ENCODE assay signal across 13 cellular contexts in the genomic region with DNA sequence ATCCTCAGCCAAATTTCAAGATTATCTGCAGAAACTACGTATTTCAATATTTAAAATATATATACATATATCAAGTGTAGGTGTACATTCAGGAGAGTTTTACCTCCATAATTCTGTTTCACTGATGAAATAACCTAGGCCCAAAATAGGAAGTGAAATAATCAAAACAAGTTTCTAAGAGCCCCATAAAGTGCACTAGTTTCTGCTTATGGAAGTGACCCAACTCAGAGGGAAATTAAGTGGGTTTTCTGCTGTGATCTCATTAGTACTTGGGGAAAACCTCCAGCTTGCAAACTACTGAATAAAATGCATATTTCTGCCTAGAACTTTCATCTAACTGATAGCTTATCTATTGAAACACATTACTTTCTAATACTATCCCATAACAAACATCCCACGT. TPM values are rescaled to one million over a fixed set of nuclear protein-coding genes. Genes with fewer than 3 reads are reported as not detected.
DNase-seq lines count a peak whose midpoint lies in the region; ATAC-seq, FAIRE-seq and TF ChIP-seq lines count a peak whose summit lies in the region.
"Had no signal": no experiment of that assay in that cellular context is flagged by ENCODE, and none has a peak within 500 bp of the region (broad histone marks: within the 10 kb centered on the region; RNA-seq: fewer than 3 reads in every experiment).

No MANE protein-coding gene starts in this region.

- no peak for TF ChIP-seq POLR2A in GM12878 (IDR thresholded peaks at IDR 0.05; ENCODE audit: low read depth, low read length)
- TF ChIP-seq POLR2A in upper lobe of left lung (IDR thresholded peaks at IDR 0.05) = no peak

- ATAC-seq in GM18907 (IDR thresholded peaks at IDR 0.05; ENCODE audit: unreplicated experiment) (peak; percentile 95), GM21717 (IDR thresholded peaks at IDR 0.05; ENCODE audit: unreplicated experiment) (peak; percentile 96), HG03103 (IDR thresholded peaks at IDR 0.05; ENCODE audit: low read depth, unreplicated experiment) (peak; percentile 90), GM12878 (peak; percentile 89), upper lobe of left lung (ENCODE audit: low FRiP score in 2 of 2) (no peak)
- no peak for ATAC-seq in stimulated activated effector memory CD8-positive, alpha-beta T cell treated with anti-CD3 and anti-CD28 coated beads, Interleukin-12 subunit alpha, Interleukin-12 subunit beta, amount 100 ng/mL, for 72 hours

- no peaks in the 10 kb centered on the region for H3K36me3 Mint-ChIP-seq in stimulated activated effector memory CD8-positive, alpha-beta T cell treated with anti-CD3 and anti-CD28 coated beads, Interleukin-12 subunit alpha, Interleukin-12 subunit beta, amount 100 ng/mL, for 72 hours

- H3K79me2 ChIP-seq in GM12878 (ENCODE audit: control insufficient read depth, insufficient read depth, low read length) = no peaks in the 10 kb centered on the region

- no peak overlapping the region for H2AFZ ChIP-seq in GM12878 (ENCODE audit: control insufficient read depth, low read depth, low read length)

- in situ Hi-C loops in GM12878 (cut with MboI) = no loop called here

- CTCF ChIA-PET in GM12878 (lab: Yijun Ruan, JAX) = interaction anchor here (0.6 to 2.4 kb wide), 8 partner anchors 11 to 106 kb away, joined by 3 to 10 read pairs (median 3); no protein-coding TSS in a partner anchor

- POLR2A ChIA-PET in GM12878 (lab: Charles Lee) = interaction anchor here (0.6 to 1.4 kb wide), 2 partner anchors 12 to 276 kb away, joined by 3 to 5 read pairs; no protein-coding TSS in a partner anchor

- DNase-seq in GM12878 (ENCODE audit: low read depth, low spot score) (no peak), upper lobe of left lung (no peak), amygdala (lab: John Stamatoyannopoulos, UW) (no peak), HuH-7.5 (ENCODE audit: low spot score) (no peak)
- no peak for DNase-seq in stimulated activated effector memory CD8-positive, alpha-beta T cell treated with anti-CD3 and anti-CD28 coated beads, Interleukin-12 subunit alpha, Interleukin-12 subunit beta, amount 100 ng/mL, for 72 hours (ENCODE audit: low spot score in 2 of 2)
- DNase-seq: COR-L47, midbrain, NCI-H2029, Peyer's patch had no signal

- SMC1A ChIA-PET in GM12878 (lab: Charles Lee; ENCODE audit: uncharacterized antibody, unreplicated experiment) = interaction anchor here (0.6 to 1.4 kb wide), 3 partner anchors 10 to 33 kb away, joined by 3 to 6 read pairs (median 3); no protein-coding TSS in a partner anchor

- H3K4me3 ChIP-seq in GM12878 = no peak overlapping the region
- no peak overlapping the region for H3K4me3 ChIP-seq in upper lobe of left lung
- H3K4me3 ChIP-seq: Peyer's patch had no signal

- H3K9ac ChIP-seq in GM12878 (ENCODE audit: control insufficient read depth, insufficient read depth, low read length) = no peak overlapping the region

- no peaks in the 10 kb centered on the region for H4K20me1 ChIP-seq in GM12878 (ENCODE audit: control insufficient read depth, insufficient read depth)

- H3K27ac ChIP-seq in GM12878 (ENCODE audit: control insufficient read depth, insufficient read depth) (no peak overlapping the region), upper lobe of left lung (no peak overlapping the region)
- H3K27ac ChIP-seq: Peyer's patch had no signal

- no TSS peak for BruUV-seq in GM12878 (replicated peaks; lab: Mats Ljungman, UMichigan)

- H3K4me2 ChIP-seq in GM12878 (ENCODE audit: control insufficient read depth, insufficient read depth) = peak overlapping the region; percentile 57; the same call in 1 of the 2 replicates

- RAD21 ChIA-PET in GM12878 (lab: Charles Lee; ENCODE audit: unreplicated experiment) = interaction anchor here (0.7 to 2.8 kb wide), 4 partner anchors 9 to 67 kb away, joined by 3 to 10 read pairs (median 6); no protein-coding TSS in a partner anchor

- TF ChIP-seq CTCF in GM12878 (IDR thresholded peaks at IDR 0.05 in 2 of 3, conservative IDR thresholded peaks at IDR 0.05 in 1 of 3; ENCODE audit: control insufficient read depth in 2 of 3, extremely low read depth in 1 of 3, insufficient read depth in 1 of 3, low read depth in 3 of 3, low read length in 3 of 3) (no peak), upper lobe of left lung (IDR thresholded peaks at IDR 0.05) (no peak)

- FAIRE-seq in GM12878 (lab: Jason Lieb, UNC) = no peak
- FAIRE-seq: endothelial cell of umbilical vein had no signal

- H3K4me1 Mint-ChIP-seq in stimulated activated effector memory CD8-positive, alpha-beta T cell treated with anti-CD3 and anti-CD28 coated beads, Interleukin-12 subunit alpha, Interleukin-12 subunit beta, amount 100 ng/mL, for 72 hours = no peaks in the 10 kb centered on the region

- H3K9me3 ChIP-seq in GM12878 (replicated peaks; ENCODE audit: control insufficient read depth, insufficient read depth, low read length) (no peaks in the 10 kb centered on the region; the same call in 1 of the 3 replicates), upper lobe of left lung (no peaks in the 10 kb centered on the region)
- H3K9me3 ChIP-seq: Peyer's patch had no signal

- H3K36me3 ChIP-seq in GM12878 (ENCODE audit: control insufficient read depth in 2 of 2, insufficient read depth in 2 of 2, low read length in 1 of 2) (no peaks in the 10 kb centered on the region), upper lobe of left lung (no peaks in the 10 kb centered on the region)
- H3K36me3 ChIP-seq: Peyer's patch had no signal

- no peak for TF ChIP-seq RAD21 in GM12878 (IDR thresholded peaks at IDR 0.05; ENCODE audit: insufficient read depth, low read depth, low read length)

- no peak overlapping the region for H3K4me3 Mint-ChIP-seq in stimulated activated effector memory CD8-positive, alpha-beta T cell treated with anti-CD3 and anti-CD28 coated beads, Interleukin-12 subunit alpha, Interleukin-12 subunit beta, amount 100 ng/mL, for 72 hours

- H3K27me3 ChIP-seq in GM12878 (replicated peaks in 1 of 2; ENCODE audit: control insufficient read depth in 2 of 2, insufficient read depth in 2 of 2, low read length in 1 of 2) = no peaks in the 10 kb centered on the region
- no peaks in the 10 kb centered on the region for H3K27me3 ChIP-seq in upper lobe of left lung
- H3K27me3 ChIP-seq: Peyer's patch had no signal

- WGBS in GM12878 (ENCODE audit: insufficient coverage, insufficient replicate concordance, low lambda C conversion rate, missing lambda C conversion rate) = 71% methylated on average over 2 of the region's 2 CpGs
- WGBS in upper lobe of left lung, 2 donors = 68 to 69% methylated on average over 2 of the region's 2 CpGs

- no peaks in the 10 kb centered on the region for H3K9me3 Mint-ChIP-seq in stimulated activated effector memory CD8-positive, alpha-beta T cell treated with anti-CD3 and anti-CD28 coated beads, Interleukin-12 subunit alpha, Interleukin-12 subunit beta, amount 100 ng/mL, for 72 hours

- H3K27ac Mint-ChIP-seq in stimulated activated effector memory CD8-positive, alpha-beta T cell treated with anti-CD3 and anti-CD28 coated beads, Interleukin-12 subunit alpha, Interleukin-12 subunit beta, amount 100 ng/mL, for 72 hours = no peak overlapping the region

- H3K4me1 ChIP-seq in GM12878 (ENCODE audit: control insufficient read depth, insufficient read depth, low read length) (no peaks in the 10 kb centered on the region), upper lobe of left lung (no peaks in the 10 kb centered on the region)
- H3K4me1 ChIP-seq: Peyer's patch had no signal

- TF ChIP-seq EP300 in GM12878 (IDR thresholded peaks at IDR 0.05; ENCODE audit: borderline replicate concordance in 1 of 2, control insufficient read depth in 1 of 2, low read depth in 2 of 2, low read length in 2 of 2) (no peak), upper lobe of left lung (IDR thresholded peaks at IDR 0.05) (no peak)

- intact Hi-C loops in GM12878 (cut with micrococcal nuclease; ENCODE audit: unreplicated experiment) = no loop called here

TF ChIP-seq in GM12878, 131 proteins besides CTCF, POLR2A, EP300 and RAD21 (continues in another document):
- TF ChIP-seq NFIC (IDR thresholded peaks at IDR 0.05; ENCODE audit: low read depth, low read length) (peak; percentile 56; the same call in 1 of the 2 replicates), MEF2B (IDR thresholded peaks at IDR 0.05; ENCODE audit: partially characterized antibody, poor library complexity, severe bottlenecking) (peak; percentile 35), CREB1 (IDR thresholded peaks at IDR 0.05; ENCODE audit: low read depth) (peak; percentile 35; the same call in 1 of the 2 replicates), CREM (IDR thresholded peaks at IDR 0.05; ENCODE audit: low read depth) (0 out of 2 replicates have a peak, but pooled peaks have one; percentile 27), CBFB (IDR thresholded peaks at IDR 0.05; ENCODE audit: low read depth) (no peak), MTA2 (IDR thresholded peaks at IDR 0.05; ENCODE audit: low read depth) (peak; percentile 53)
- TF ChIP-seq, protein P1, sequence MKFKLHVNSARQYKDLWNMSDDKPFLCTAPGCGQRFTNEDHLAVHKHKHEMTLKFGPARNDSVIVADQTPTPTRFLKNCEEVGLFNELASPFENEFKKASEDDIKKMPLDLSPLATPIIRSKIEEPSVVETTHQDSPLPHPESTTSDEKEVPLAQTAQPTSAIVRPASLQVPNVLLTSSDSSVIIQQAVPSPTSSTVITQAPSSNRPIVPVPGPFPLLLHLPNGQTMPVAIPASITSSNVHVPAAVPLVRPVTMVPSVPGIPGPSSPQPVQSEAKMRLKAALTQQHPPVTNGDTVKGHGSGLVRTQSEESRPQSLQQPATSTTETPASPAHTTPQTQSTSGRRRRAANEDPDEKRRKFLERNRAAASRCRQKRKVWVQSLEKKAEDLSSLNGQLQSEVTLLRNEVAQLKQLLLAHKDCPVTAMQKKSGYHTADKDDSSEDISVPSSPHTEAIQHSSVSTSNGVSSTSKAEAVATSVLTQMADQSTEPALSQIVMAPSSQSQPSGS (IDR thresholded peaks at IDR 0.05; ENCODE audit: low read length) = peak; percentile 61; the same call in 1 of the 2 replicates

RNA-seq across cellular contexts. Expression of a gene that starts 45.4 kb away (rescaled TPM):
- 157 and 159 TPM in 2 replicates for total RNA-seq in GM12878 (2013; cell fraction: nucleolus; rRNA removed)
- total RNA-seq in GM12878 (2014; rRNA removed) (34.8 and 44.1 TPM in 2 replicates), GM12878 (2014; rRNA removed; fragmentation: Illumina TruSeq; extraction: Trizol) (37.7 and 39.9 TPM in 2 replicates), GM12878 (2021) (21.2 and 23.5 TPM in 2 replicates), upper lobe of left lung (1 to 10 TPM in 5 of 6 donors, not detected in 1; 3.1 to 4.5 (median 4.2) TPM)
- 6.4 TPM for polyA plus RNA-seq in GM12878 (2011; ENCODE audit: low read depth)
- polyA plus RNA-seq in GM12878 (2011; rRNA removed) (16.6 and 29.5 TPM in 2 replicates), GM12878 (2014; fragmentation: Illumina TruSeq; extraction: Trizol) (11.9 and 16.6 TPM in 2 replicates), GM12878 (2014; fragmentation: Nextera tagmentation; extraction: Ambion mirVana) (10 to 100 TPM; 11.6 to 13.6 TPM), GM12878 (2014; rRNA removed) (16.4 and 19.4 TPM in 2 replicates), GM12878 (2016; fragmentation: Nextera tagmentation; extraction: Ambion mirVana) (1 to 10 TPM; 4.4 to 5.1 TPM)
- polyA plus RNA-seq in GM12878 (2011; cell fraction: cytosol; rRNA removed) = 3.0 and 3.6 TPM in 2 replicates
- polyA plus RNA-seq in GM12878 (2011; cell fraction: nucleus; rRNA removed) = 20.1 and 26.2 TPM in 2 replicates
- polyA plus RNA-seq in GM12878 (2012) = 8.0 and 13.4 TPM in 2 replicates
- polyA minus RNA-seq in GM12878 (2011; rRNA and poly(A)+ RNA removed) = 27.6 and 40.8 TPM in 2 replicates
- polyA minus RNA-seq in GM12878 (2011; cell fraction: cytosol; rRNA and poly(A)+ RNA removed) = 3.7 and 3.9 TPM in 2 replicates
- polyA minus RNA-seq in GM12878 (2011; cell fraction: nucleus; rRNA and poly(A)+ RNA removed) = 124 and 145 TPM in 2 replicates

Comparison
In these comparisons a context has a peak if more than half of its experiments do, and no peak if none do; other contexts are left out.
1. ATAC-seq: peak in GM18907 (single experiment), GM21717 (single experiment), HG03103 (single experiment) and GM12878 (single experiment); none in upper lobe of left lung (0 of 2) and stimulated activated effector memory CD8-positive, alpha-beta T cell treated with anti-CD3 and anti-CD28 coated beads, Interleukin-12 subunit alpha, Interleukin-12 subunit beta, amount 100 ng/mL, for 72 hours (single experiment).
2. RNA of a gene that starts 45.4 kb away (total RNA-seq): 21.2 to 159 TPM in GM12878; 3.1 to 4.5 TPM in upper lobe of left lung; every median in the first group is over 4 times any median in the second.